ENCODE assay signal across 8 cellular contexts in genomic region chr2:26033270-26033768, GRCh38. TPM values are rescaled to one million over a fixed set of nuclear protein-coding genes. Genes with fewer than 3 reads are reported as not detected.
DNase-seq lines count a peak whose midpoint lies in the region; ATAC-seq lines count a peak whose summit lies in the region.

No MANE protein-coding gene starts in this region.

- peaks cover 25% of the 10 kb centered on the region for H3K36me3 Mint-ChIP-seq in activated CD8-positive, alpha-beta T cell treated with anti-CD3 and anti-CD28 coated beads, Interleukin-2, amount 10 ng/mL, durations not matched to agents 7 days and 5 days (ENCODE audit: low read depth)

- H3K4me3 Mint-ChIP-seq in activated CD8-positive, alpha-beta T cell treated with anti-CD3 and anti-CD28 coated beads, Interleukin-2, amount 10 ng/mL, durations not matched to agents 7 days and 5 days = peak overlapping the region; percentile 90

- peak; percentile 92 for DNase-seq in NCI-H2227 (lab: John Stamatoyannopoulos, UW; ENCODE audit: unreplicated experiment)
- DNase-seq in activated CD8-positive, alpha-beta T cell treated with anti-CD3 and anti-CD28 coated beads, Interleukin-2, amount 10 ng/mL, durations not matched to agents 7 days and 5 days = no peak
- DNase-seq in foreskin melanocyte = peak; percentile 70

- peaks cover 18 to 24% (median 19%) of the 10 kb centered on the region in 11 experiments for H3K36me3 ChIP-seq in BLaER1 treated with 17β-estradiol and CSF1 and Interleukin-3, amounts not matched to agents 10 nM and 100 nM
- H3K36me3 ChIP-seq in neuron (ENCODE audit: insufficient read depth, low read length) = peaks cover 10% of the 10 kb centered on the region

- ATAC-seq in GM19023 (IDR thresholded peaks at IDR 0.05; ENCODE audit: unreplicated experiment) (peak; percentile 31), HG03342 (IDR thresholded peaks at IDR 0.05; ENCODE audit: unreplicated experiment) (peak; percentile 30), GM21825 (IDR thresholded peaks at IDR 0.05; ENCODE audit: unreplicated experiment) (no peak)
- ATAC-seq in activated CD8-positive, alpha-beta T cell treated with anti-CD3 and anti-CD28 coated beads, Interleukin-2, amount 10 ng/mL, durations not matched to agents 7 days and 5 days = peak; percentile 13

- peaks cover 27% of the 10 kb centered on the region for H3K4me1 Mint-ChIP-seq in activated CD8-positive, alpha-beta T cell treated with anti-CD3 and anti-CD28 coated beads, Interleukin-2, amount 10 ng/mL, durations not matched to agents 7 days and 5 days (ENCODE audit: low read depth)

- peaks cover 37 to 44% (median 41%) of the 10 kb centered on the region in 11 experiments for H4K20me1 ChIP-seq in BLaER1 treated with 17β-estradiol and CSF1 and Interleukin-3, amounts not matched to agents 10 nM and 100 nM

- H3K4me1 ChIP-seq in BLaER1 treated with 17β-estradiol and CSF1 and Interleukin-3, amounts not matched to agents 10 nM and 100 nM = peaks cover 25 to 38% (median 30%) of the 10 kb centered on the region in 10 experiments
- peaks cover 8% of the 10 kb centered on the region for H3K4me1 ChIP-seq in neuron (ENCODE audit: insufficient read depth, low read length)

- peak overlapping the region; percentile 94 for H3K27ac Mint-ChIP-seq in activated CD8-positive, alpha-beta T cell treated with anti-CD3 and anti-CD28 coated beads, Interleukin-2, amount 10 ng/mL, durations not matched to agents 7 days and 5 days

- POLR2A ChIA-PET in activated CD8-positive, alpha-beta T cell treated with anti-CD3 and anti-CD28 coated beads, Interleukin-2, amount 10 ng/mL, durations not matched to agents 7 days and 5 days (lab: Charles Lee) = interaction anchor here (0.6 to 2.4 kb wide), 14 partner anchors 9 to 313 kb away, joined by 3 to 15 read pairs (median 4); partner anchors contain the start of genes ADGRF3, HADHA and SELENOI

- peak overlapping the region; percentile 81 to 96 (median 94) for H3K27ac ChIP-seq in BLaER1 treated with 17β-estradiol and CSF1 and Interleukin-3, amounts not matched to agents 10 nM and 100 nM

- H3K9me3 ChIP-seq in BLaER1 treated with 17β-estradiol and CSF1 and Interleukin-3, amounts not matched to agents 10 nM and 100 nM (replicated peaks in 1 of 11) = no peaks in the 10 kb centered on the region
- no peaks in the 10 kb centered on the region for H3K9me3 ChIP-seq in neuron (ENCODE audit: low read length)

- CTCF ChIA-PET in activated CD8-positive, alpha-beta T cell treated with anti-CD3 and anti-CD28 coated beads, Interleukin-2, amount 10 ng/mL, durations not matched to agents 7 days and 5 days (lab: Charles Lee) = interaction anchor here (1.1 to 4.4 kb wide), 10 partner anchors 8 to 210 kb away, joined by 3 to 29 read pairs (median 4); partner anchors contain the start of gene ASXL2

- peak overlapping the region; percentile 82 to 95 (median 91) for H3K4me3 ChIP-seq in BLaER1 treated with 17β-estradiol and CSF1 and Interleukin-3, amounts not matched to agents 10 nM and 100 nM
- peak overlapping the region; percentile 86 for H3K4me3 ChIP-seq in neuron (ENCODE audit: low read length)

- H3K4me2 ChIP-seq in BLaER1 treated with 17β-estradiol and CSF1 and Interleukin-3, amounts not matched to agents 10 nM and 100 nM = peak overlapping the region; percentile 78 to 98 (median 95)

- H3K9me3 Mint-ChIP-seq in activated CD8-positive, alpha-beta T cell treated with anti-CD3 and anti-CD28 coated beads, Interleukin-2, amount 10 ng/mL, durations not matched to agents 7 days and 5 days (ENCODE audit: insufficient read depth) = no peaks in the 10 kb centered on the region

- H3K27me3 ChIP-seq in BLaER1 treated with 17β-estradiol and CSF1 and Interleukin-3, amounts not matched to agents 10 nM and 100 nM = no peaks in the 10 kb centered on the region
- H3K27me3 ChIP-seq in neuron (ENCODE audit: insufficient read depth, low read length) = no peaks in the 10 kb centered on the region

- H3K27me3 Mint-ChIP-seq in activated CD8-positive, alpha-beta T cell treated with anti-CD3 and anti-CD28 coated beads, Interleukin-2, amount 10 ng/mL, durations not matched to agents 7 days and 5 days (ENCODE audit: low read depth) = no peaks in the 10 kb centered on the region

- peak overlapping the region; percentile 98 for H2AFZ ChIP-seq in neuron (ENCODE audit: low read depth, low read length)

- H3K9ac ChIP-seq in BLaER1 treated with 17β-estradiol and CSF1 and Interleukin-3, amounts not matched to agents 10 nM and 100 nM = peak overlapping the region; percentile 83 to 97 (median 94)

RNA-seq across cellular contexts. Expression of gene RAB10, which starts 0.6 kb away (rescaled TPM):
- total RNA-seq in activated CD8-positive, alpha-beta T cell treated with anti-CD3 and anti-CD28 coated beads, Interleukin-2, amount 10 ng/mL, durations not matched to agents 7 days and 5 days = 100 to 1,000 TPM; 110 to 115 TPM

RNA-seq across cellular contexts. Expression of gene KIF3C, which starts 51.0 kb away (rescaled TPM):
- 10 to 100 TPM; 11.3 to 13.4 TPM for total RNA-seq in activated CD8-positive, alpha-beta T cell treated with anti-CD3 and anti-CD28 coated beads, Interleukin-2, amount 10 ng/mL, durations not matched to agents 7 days and 5 days
